9 cellular contexts compared by ENCODE assay signal in the genomic region with DNA sequence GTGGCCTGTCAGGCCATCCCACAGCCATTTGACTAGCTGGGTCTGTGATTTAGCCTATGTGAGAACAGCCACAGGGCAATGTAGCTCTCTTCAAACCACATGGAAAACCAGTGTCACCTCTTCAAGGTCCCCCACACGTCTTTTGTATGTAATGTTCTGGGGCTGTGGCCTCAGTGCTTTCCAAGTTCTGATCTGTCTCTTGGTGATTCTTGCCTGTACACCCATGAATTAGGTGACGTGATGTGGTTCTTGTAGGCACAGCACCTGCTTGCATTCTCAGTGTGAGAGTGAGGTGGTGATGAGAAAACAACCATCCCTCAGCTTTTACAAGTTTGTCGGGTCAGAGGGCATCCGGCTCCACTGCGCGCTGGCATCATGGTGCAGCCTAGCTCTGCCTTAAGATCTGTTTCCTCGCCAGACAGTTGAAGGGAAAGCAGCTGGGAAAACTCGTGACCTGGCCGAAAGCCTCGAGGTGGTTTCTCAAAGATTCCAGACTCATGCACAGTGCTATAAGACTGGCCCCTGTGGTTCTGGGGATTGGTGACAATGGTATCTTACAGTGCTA.
DNase-seq lines count a peak whose midpoint lies in the region; TF ChIP-seq lines count a peak whose summit lies in the region.
"Had no signal": no experiment of that assay in that cellular context is flagged by ENCODE, and none has a peak within 500 bp of the region (broad histone marks: within the 10 kb centered on the region; RNA-seq: fewer than 3 reads in every experiment).

No MANE protein-coding gene starts in this region.

- peak overlapping the region; percentile 85 for H3K27ac Mint-ChIP-seq in mesothelial cell of epicardium

- H3K4me3 ChIP-seq in thyroid gland (replicated peaks in 1 of 3), result no peak overlapping the region

- peaks cover 54 to 73% of the 10 kb centered on the region in 2 donors for H3K4me1 ChIP-seq in thyroid gland

- peaks cover 21% of the 10 kb centered on the region for H3K36me3 Mint-ChIP-seq in mesothelial cell of epicardium

- H3K27me3 Mint-ChIP-seq in mesothelial cell of epicardium (ENCODE audit: low read depth), result no peaks in the 10 kb centered on the region

- peak overlapping the region in 2 of 3 donors; percentile 43 to 77 for H3K27ac ChIP-seq in thyroid gland

- no peak overlapping the region for H3K4me3 Mint-ChIP-seq in mesothelial cell of epicardium

- peaks cover 13% of the 10 kb centered on the region for H3K9me3 Mint-ChIP-seq in mesothelial cell of epicardium

- H3K9me3 ChIP-seq in thyroid gland, result no peaks in the 10 kb centered on the region

- intact Hi-C loops in thyroid gland (cut with DNase I), result no loop called here

- no peaks in the 10 kb centered on the region for H3K27me3 ChIP-seq in thyroid gland

- DNase-seq in SHP77 treated with DMSO at 0.1 percent for 48 hours (lab: John Stamatoyannopoulos, UW), result peak; percentile 1
- DNase-seq in SHP77 (lab: John Stamatoyannopoulos, UW), result no peak
- DNase-seq in dedifferentiated amniotic fluid mesenchymal stem cell (ENCODE audit: extremely low spot score), result peak; percentile 59
- no peak for DNase-seq in mesothelial cell of epicardium (ENCODE audit: low spot score in 2 of 2, unreplicated experiment in 2 of 2)
- DNase-seq in thyroid gland, result no peak
- no peak for DNase-seq in central memory CD4-positive, alpha-beta T cell
- DNase-seq in SIG-M5 treated with dmso at 0.1 percent for 504 hours (lab: John Stamatoyannopoulos, UW; ENCODE audit: unreplicated experiment), result no peak
- DNase-seq in middle frontal gyrus (ENCODE audit: extremely low spot score, low spot score), result no peak
- DNase-seq: SIG-M5 had no signal

- TF ChIP-seq CTCF in mesothelial cell of epicardium (IDR thresholded peaks at IDR 0.05; ENCODE audit: unreplicated experiment) (no peak), thyroid gland (IDR thresholded peaks at IDR 0.05) (no peak)

- WGBS in thyroid gland, 2 donors, result 81 to 82% methylated on average over 10 of the region's 10 CpGs

- no peak for TF ChIP-seq POLR2A in thyroid gland (IDR thresholded peaks at IDR 0.05)

- H3K36me3 ChIP-seq in thyroid gland, result no peaks in the 10 kb centered on the region

- peaks cover 70% of the 10 kb centered on the region for H3K4me1 Mint-ChIP-seq in mesothelial cell of epicardium

Comparison
In these comparisons a context has a peak if more than half of its experiments do, and no peak if none do; other contexts are left out.
1. DNase-seq: peak in SHP77 treated with DMSO at 0.1 percent for 48 hours (single experiment) and dedifferentiated amniotic fluid mesenchymal stem cell (single experiment); none in SHP77 (0 of 2), mesothelial cell of epicardium (0 of 2), thyroid gland (0 of 2), central memory CD4-positive, alpha-beta T cell (single experiment), SIG-M5 treated with dmso at 0.1 percent for 504 hours (single experiment) and middle frontal gyrus (single experiment).